1 cellular context compared by ENCODE assay signal in the genomic region with DNA sequence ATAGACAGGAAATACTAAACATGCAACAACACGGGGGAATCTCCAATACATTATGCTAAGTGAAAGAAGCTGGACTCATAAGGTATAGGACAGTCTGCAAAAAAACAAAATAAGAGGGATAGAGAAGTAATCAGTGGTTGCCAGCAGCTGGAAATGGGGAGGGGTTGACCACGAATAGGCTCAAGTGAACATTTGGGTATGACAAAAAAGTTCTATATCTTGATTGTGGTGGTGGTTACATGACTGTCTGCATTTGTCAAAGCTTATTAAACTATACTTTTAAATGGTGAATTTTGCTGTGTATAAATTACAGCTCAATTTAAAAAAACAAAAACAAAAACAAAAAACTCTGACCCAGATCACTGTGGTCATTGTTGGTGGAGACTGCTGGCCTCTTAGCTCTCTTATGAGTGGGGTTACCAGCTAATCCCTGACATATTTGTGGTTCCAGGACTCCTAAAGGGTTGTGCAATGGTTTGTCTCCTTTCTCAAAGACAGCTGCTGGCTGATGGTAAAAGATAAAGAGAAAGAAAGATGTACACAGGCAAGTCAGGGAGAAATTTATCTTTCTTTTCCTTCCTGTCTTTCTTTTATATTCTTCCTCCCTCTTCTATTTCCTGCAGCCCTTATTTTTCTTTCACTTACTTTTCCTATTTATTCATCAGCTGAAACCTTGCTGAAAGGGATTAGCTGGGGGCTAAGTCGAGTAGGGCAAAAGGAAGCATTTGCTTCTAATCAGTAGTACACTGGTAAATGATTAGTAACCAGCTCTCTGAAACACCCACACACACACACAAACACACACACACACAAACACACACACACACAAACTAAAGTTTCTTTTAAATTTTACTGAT.
A peak's percentile ranks its signal among the peaks of the same experiment; 100 is the strongest.
TF ChIP-seq lines count a peak whose summit lies in the region.

No MANE protein-coding gene starts in this region.

TF ChIP-seq in K562, 482 proteins besides CTCF, POLR2A, EP300 and RAD21 (continued from another document and continues in another):
- TF ChIP-seq ZBTB40 (IDR thresholded peaks at IDR 0.05) (peak; percentile 47; the same call in 1 of the 2 replicates), ZBTB40 (CRISPR knock-in tag; IDR thresholded peaks at IDR 0.05) (no peak), CHD7 (IDR thresholded peaks at IDR 0.05; ENCODE audit: low read depth, low read length) (no peak), PATZ1 (CRISPR knock-in tag; IDR thresholded peaks at IDR 0.05; ENCODE audit: borderline replicate concordance) (no peak), HDAC2 (IDR thresholded peaks at IDR 0.05) (0 out of 2 replicates have a peak, but pooled peaks have one; percentile 24), PTRF (tag; IDR thresholded peaks at IDR 0.05) (no peak), ARHGAP35 (IDR thresholded peaks at IDR 0.05; ENCODE audit: partially characterized antibody) (no peak), ZBTB1 (CRISPR knock-in tag; IDR thresholded peaks at IDR 0.05; ENCODE audit: borderline replicate concordance, low read depth) (no peak), DLX4 (CRISPR knock-in tag; IDR thresholded peaks at IDR 0.05) (no peak), HSF4 (CRISPR knock-in tag; IDR thresholded peaks at IDR 0.05; ENCODE audit: borderline replicate concordance) (no peak), ZNF165 (CRISPR knock-in tag; IDR thresholded peaks at IDR 0.05; ENCODE audit: borderline replicate concordance) (no peak), ZNF431 (CRISPR knock-in tag; IDR thresholded peaks at IDR 0.05) (no peak), NCOA6 (IDR thresholded peaks at IDR 0.05) (no peak), GABPB1 (CRISPR knock-in tag; IDR thresholded peaks at IDR 0.05) (no peak)
- TF ChIP-seq, protein P1, sequence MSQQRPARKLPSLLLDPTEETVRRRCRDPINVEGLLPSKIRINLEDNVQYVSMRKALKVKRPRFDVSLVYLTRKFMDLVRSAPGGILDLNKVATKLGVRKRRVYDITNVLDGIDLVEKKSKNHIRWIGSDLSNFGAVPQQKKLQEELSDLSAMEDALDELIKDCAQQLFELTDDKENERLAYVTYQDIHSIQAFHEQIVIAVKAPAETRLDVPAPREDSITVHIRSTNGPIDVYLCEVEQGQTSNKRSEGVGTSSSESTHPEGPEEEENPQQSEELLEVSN (IDR thresholded peaks at IDR 0.05; ENCODE audit: borderline replicate concordance in 1 of 2, extremely low read depth in 1 of 2, insufficient read depth in 1 of 2, insufficient read length in 1 of 2, low read depth in 1 of 2, low read length in 1 of 2, poor library complexity in 1 of 2, severe bottlenecking in 1 of 2): no peak
- TF ChIP-seq, protein P2, sequence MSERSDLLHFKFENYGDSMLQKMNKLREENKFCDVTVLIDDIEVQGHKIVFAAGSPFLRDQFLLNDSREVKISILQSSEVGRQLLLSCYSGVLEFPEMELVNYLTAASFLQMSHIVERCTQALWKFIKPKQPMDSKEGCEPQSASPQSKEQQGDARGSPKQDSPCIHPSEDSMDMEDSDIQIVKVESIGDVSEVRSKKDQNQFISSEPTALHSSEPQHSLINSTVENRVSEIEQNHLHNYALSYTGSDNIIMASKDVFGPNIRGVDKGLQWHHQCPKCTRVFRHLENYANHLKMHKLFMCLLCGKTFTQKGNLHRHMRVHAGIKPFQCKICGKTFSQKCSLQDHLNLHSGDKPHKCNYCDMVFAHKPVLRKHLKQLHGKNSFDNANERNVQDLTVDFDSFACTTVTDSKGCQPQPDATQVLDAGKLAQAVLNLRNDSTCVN (CRISPR knock-in tag; IDR thresholded peaks at IDR 0.05): no peak
- TF ChIP-seq, protein P3, sequence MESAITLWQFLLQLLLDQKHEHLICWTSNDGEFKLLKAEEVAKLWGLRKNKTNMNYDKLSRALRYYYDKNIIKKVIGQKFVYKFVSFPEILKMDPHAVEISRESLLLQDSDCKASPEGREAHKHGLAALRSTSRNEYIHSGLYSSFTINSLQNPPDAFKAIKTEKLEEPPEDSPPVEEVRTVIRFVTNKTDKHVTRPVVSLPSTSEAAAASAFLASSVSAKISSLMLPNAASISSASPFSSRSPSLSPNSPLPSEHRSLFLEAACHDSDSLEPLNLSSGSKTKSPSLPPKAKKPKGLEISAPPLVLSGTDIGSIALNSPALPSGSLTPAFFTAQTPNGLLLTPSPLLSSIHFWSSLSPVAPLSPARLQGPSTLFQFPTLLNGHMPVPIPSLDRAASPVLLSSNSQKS (CRISPR knock-in tag; IDR thresholded peaks at IDR 0.05): no peak
